8 cellular contexts compared by ENCODE assay signal in the genomic region with DNA sequence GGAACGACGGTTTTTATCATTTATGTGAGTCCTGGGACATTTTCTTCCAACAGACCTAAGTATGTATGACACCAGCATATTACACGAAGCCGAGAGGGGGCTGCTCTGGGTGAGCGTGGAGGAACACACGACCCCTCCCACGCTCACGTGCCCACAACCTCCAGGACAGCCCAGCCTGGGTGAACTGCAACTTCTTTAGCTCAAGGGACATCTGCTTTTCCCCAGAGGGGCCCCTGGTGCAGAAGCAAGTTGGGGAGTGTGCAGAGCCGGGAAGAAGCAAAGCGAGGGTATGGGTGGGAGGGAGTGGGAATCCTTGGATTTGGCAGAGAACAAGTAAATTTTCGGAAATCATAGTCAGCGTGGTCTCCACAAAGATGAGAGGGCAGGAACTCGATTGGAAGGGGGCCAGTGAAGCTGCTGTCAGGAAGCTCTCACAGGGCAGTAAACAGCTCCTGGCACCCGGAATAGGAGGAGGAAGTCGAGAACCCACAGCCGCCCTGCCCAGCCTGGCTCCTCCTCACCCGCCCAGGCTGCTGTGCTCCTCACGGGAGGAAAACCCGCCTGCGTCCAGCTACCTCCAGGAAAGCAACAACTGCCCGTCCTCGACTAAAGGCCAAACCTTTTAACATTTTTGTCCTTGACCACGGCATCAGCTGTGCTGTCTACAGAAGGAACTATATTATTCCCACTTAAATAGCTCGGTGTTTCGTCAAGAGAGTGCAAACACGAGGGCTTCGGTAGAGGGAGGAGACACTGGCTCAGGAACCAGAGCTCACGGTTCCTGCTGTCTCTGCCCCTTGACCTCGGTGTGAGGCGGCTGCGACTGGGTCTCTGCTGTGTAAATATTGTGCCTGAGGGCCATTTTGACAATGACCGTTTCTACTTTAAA. TPM values are rescaled to one million over a fixed set of nuclear protein-coding genes. Genes with fewer than 3 reads are reported as not detected.
DNase-seq lines count a peak whose midpoint lies in the region; ATAC-seq, FAIRE-seq and TF ChIP-seq lines count a peak whose summit lies in the region.

No MANE protein-coding gene starts in this region.

- no peak overlapping the region for H3K4me2 ChIP-seq in K562 (ENCODE audit: insufficient read depth, low read length)

- WGBS in K562 (ENCODE audit: insufficient coverage, low coverage, missing lambda C conversion rate): 10% methylated on average over 23 of the region's 32 CpGs
- WGBS in prostate gland: 26% methylated on average over 32 of the region's 32 CpGs

- no peaks in the 10 kb centered on the region for H4K20me1 ChIP-seq in K562 (replicated peaks; ENCODE audit: control insufficient read depth, insufficient read depth, low read length)

- no peak for TF ChIP-seq EP300 in K562 (IDR thresholded peaks at IDR 0.05; ENCODE audit: low read length)

- intact Hi-C loops in CD4-positive, alpha-beta T cell (cut with DNase I, micrococcal nuclease): loop anchor here in 1 of 2 experiments (2.0 to 5.0 kb wide), 2 partner anchors 13 to 35 kb away; no protein-coding TSS in a partner anchor
- intact Hi-C loops in K562 (cut with micrococcal nuclease): no loop called here
- intact Hi-C loops in prostate gland (cut with DNase I): no loop called here

- no peak for TF ChIP-seq CTCF in CD4-positive, alpha-beta T cell (IDR thresholded peaks at IDR 0.05)
- TF ChIP-seq CTCF in K562 (IDR thresholded peaks at IDR 0.05 in 2 of 3, conservative IDR thresholded peaks at IDR 0.05 in 1 of 3; ENCODE audit: insufficient read depth in 2 of 3, low read depth in 1 of 3, low read length in 3 of 3) (no peak), prostate gland (IDR thresholded peaks at IDR 0.05) (no peak)

- H3K79me2 ChIP-seq in K562 (ENCODE audit: control insufficient read depth, insufficient read depth, low read length): no peaks in the 10 kb centered on the region

- in situ Hi-C loops in K562 (cut with MboI): no loop called here
- in situ Hi-C loops in ACHN (cut with HindIII; ENCODE audit: low pct_ligation_motif_present, low pct_unique_long_range_greater_than_20kb, low sequenced_read_pairs): no loop called here

- H3K36me3 ChIP-seq in K562 (ENCODE audit: control insufficient read depth, insufficient read depth, low read length) (no peaks in the 10 kb centered on the region), prostate gland (no peaks in the 10 kb centered on the region)

- no peak overlapping the region for H3K9ac ChIP-seq in K562 (ENCODE audit: insufficient read depth in 1 of 2, low read depth in 2 of 2, low read length in 2 of 2)

- peak; percentile 78 for ATAC-seq in CD4-positive, alpha-beta T cell (ENCODE audit: poor library complexity)
- ATAC-seq in K562 (peak; percentile 32; the same call in 1 of the 3 replicates), memory B cell (ENCODE audit: low read depth) (peak; percentile 78)

- no peak overlapping the region for H3K4me3 ChIP-seq in K562
- no peak overlapping the region for H3K4me3 ChIP-seq in prostate gland

- H2AFZ ChIP-seq in K562 (ENCODE audit: low read depth, low read length): no peak overlapping the region

- BruUV-seq in K562 (replicated peaks; lab: Mats Ljungman, UMichigan): no TSS peak

- H3K4me1 Mint-ChIP-seq in CD4-positive, alpha-beta T cell (ENCODE audit: low read depth): peaks cover 92% of the 10 kb centered on the region
- H3K4me1 Mint-ChIP-seq in memory B cell: peaks cover 32% of the 10 kb centered on the region

- peak in 9 of 10 experiments; percentile 30 to 72 (median 44) for DNase-seq in CD4-positive, alpha-beta T cell
- DNase-seq in NCI-H146 (lab: John Stamatoyannopoulos, UW): peak; percentile 28
- no peak for DNase-seq in K562 (ENCODE audit: extremely low read depth in 1 of 4, low spot score in 3 of 4)
- DNase-seq in memory B cell (ENCODE audit: low spot score in 2 of 2): no peak
- no peak for DNase-seq in NCI-H2107 treated with DMSO at 0.1 percent for 48 hours (lab: John Stamatoyannopoulos, UW; ENCODE audit: unreplicated experiment)
- DNase-seq in ACHN: no peak
- DNase-seq in middle frontal gyrus (ENCODE audit: extremely low spot score, low spot score): no peak
- no peak for DNase-seq in prostate gland (ENCODE audit: low spot score)

- no peaks in the 10 kb centered on the region for H3K27me3 Mint-ChIP-seq in CD4-positive, alpha-beta T cell
- peaks cover 3% of the 10 kb centered on the region for H3K27me3 Mint-ChIP-seq in memory B cell

- TF ChIP-seq POLR2A in K562 (conservative IDR thresholded peaks at IDR 0.05): no peak
- TF ChIP-seq POLR2A in prostate gland (IDR thresholded peaks at IDR 0.05): no peak

- no peaks in the 10 kb centered on the region for H3K27me3 ChIP-seq in CD4-positive, alpha-beta T cell (ENCODE audit: control insufficient read depth, insufficient read depth, low read length)
- peaks cover 24 to 57% of the 10 kb centered on the region in 2 experiments for H3K27me3 ChIP-seq in K562 (ENCODE audit: control insufficient read depth in 2 of 2, insufficient read depth in 2 of 2, low read length in 2 of 2)
- H3K27me3 ChIP-seq in prostate gland (replicated peaks; ENCODE audit: insufficient read depth): no peaks in the 10 kb centered on the region

- H3K27ac Mint-ChIP-seq in CD4-positive, alpha-beta T cell: peak overlapping the region; percentile 93
- no peak overlapping the region for H3K27ac Mint-ChIP-seq in memory B cell

- H3K9me3 Mint-ChIP-seq in CD4-positive, alpha-beta T cell: no peaks in the 10 kb centered on the region
- H3K9me3 Mint-ChIP-seq in memory B cell: peaks cover 2% of the 10 kb centered on the region

- H3K4me3 Mint-ChIP-seq in CD4-positive, alpha-beta T cell: peak overlapping the region; percentile 82
- H3K4me3 Mint-ChIP-seq in memory B cell: peak overlapping the region; percentile 82

- no peak for TF ChIP-seq RAD21 in K562 (CRISPR knock-in tag; conservative IDR thresholded peaks at IDR 0.05 in 1 of 2, IDR thresholded peaks at IDR 0.05 in 1 of 2)

- H3K27ac ChIP-seq in CD4-positive, alpha-beta T cell (ENCODE audit: low read depth, low read length): peak overlapping the region; percentile 42
- H3K27ac ChIP-seq in K562 (ENCODE audit: extremely low read depth, low read depth, low read length) (no peak overlapping the region), prostate gland (no peak overlapping the region)

- H3K9me3 ChIP-seq in CD4-positive, alpha-beta T cell (ENCODE audit: control insufficient read depth, low read length): no peaks in the 10 kb centered on the region
- H3K9me3 ChIP-seq in K562 (replicated peaks; ENCODE audit: control insufficient read depth, insufficient read depth, low read depth, low read length) (no peaks in the 10 kb centered on the region), prostate gland (no peaks in the 10 kb centered on the region)

- no peaks in the 10 kb centered on the region for H3K9me1 ChIP-seq in K562 (ENCODE audit: control insufficient read depth, insufficient read depth, low read length)

- H3K36me3 Mint-ChIP-seq in CD4-positive, alpha-beta T cell (ENCODE audit: low read depth): no peaks in the 10 kb centered on the region
- no peaks in the 10 kb centered on the region for H3K36me3 Mint-ChIP-seq in memory B cell

- peaks cover 0 to 17% of the 10 kb centered on the region in 2 experiments; a peak in 2 of 5 replicates for H3K4me1 ChIP-seq in K562 (replicated peaks in 1 of 2; ENCODE audit: control insufficient read depth in 2 of 2, insufficient read depth in 2 of 2, low read length in 2 of 2)
- no peaks in the 10 kb centered on the region for H3K4me1 ChIP-seq in prostate gland (replicated peaks)

- POLR2A ChIA-PET in CD4-positive, alpha-beta T cell (lab: Charles Lee): interaction anchor here (0.7 to 4.9 kb wide), 17 partner anchors 9 to 65 kb away, joined by 3 to 50 read pairs (median 5); no protein-coding TSS in a partner anchor
- POLR2A ChIA-PET in K562 (lab: Yijun Ruan, JAX): no interaction called here

- CTCF ChIA-PET in CD4-positive, alpha-beta T cell (lab: Charles Lee): interaction anchor here (1.2 to 1.8 kb wide), 2 partner anchors 11 to 26 kb away, joined by 3 to 5 read pairs; no protein-coding TSS in a partner anchor
- CTCF ChIA-PET in K562 (lab: Yijun Ruan, JAX; ENCODE audit: low intra/inter-chr PET ratio): no interaction called here

- FAIRE-seq in K562 (lab: Jason Lieb, UNC): no peak

RNA-seq across cellular contexts. Expression of a gene that starts 17.2 kb away (rescaled TPM):
- under 1 TPM; 0.47 to 0.52 TPM for total RNA-seq in CD4-positive, alpha-beta T cell
- total RNA-seq in K562 (2011; cell fraction: chromatin; rRNA removed; ENCODE audit: low replicate concordance): not detected in 2 replicates
- not detected in 2 replicates for total RNA-seq in K562 (2011; cell fraction: nucleolus; rRNA removed)
- not detected in 2 replicates for total RNA-seq in K562 (2011; cell fraction: nucleoplasm; rRNA removed)
- not detected in 2 replicates for total RNA-seq in K562 (2014; rRNA removed)
- total RNA-seq in K562 (2014; rRNA removed; fragmentation: Illumina TruSeq; extraction: Trizol): not detected in 2 replicates
- not detected in 2 replicates for total RNA-seq in K562 (2015; rRNA removed; fragmentation: Illumina TruSeq; extraction: Trizol)
- total RNA-seq in K562 (2021): not detected in 2 replicates
- polyA plus RNA-seq in K562 (2011; rRNA removed): not detected in 2 replicates
- polyA plus RNA-seq in K562 (2011; cell fraction: cytosol; rRNA removed): not detected in 2 replicates
- polyA plus RNA-seq in K562 (2011; cell fraction: nucleus; rRNA removed): not detected in 2 replicates
- polyA plus RNA-seq in K562 (2012): 0.07 and 0.40 TPM in 2 replicates
- not detected in 2 replicates for polyA plus RNA-seq in K562 (2014; fragmentation: Illumina TruSeq; extraction: Trizol)
- not detected for polyA plus RNA-seq in K562 (2014; fragmentation: Nextera tagmentation; extraction: Ambion mirVana)
- polyA plus RNA-seq in K562 (2014; rRNA removed): not detected in 2 replicates
- not detected in 2 replicates for polyA minus RNA-seq in K562 (2011; rRNA and poly(A)+ RNA removed)
- not detected in 2 replicates for polyA minus RNA-seq in K562 (2011; cell fraction: cytosol; rRNA and poly(A)+ RNA removed)
- polyA minus RNA-seq in K562 (2011; cell fraction: nucleus; rRNA and poly(A)+ RNA removed): not detected in 2 replicates
- under 1 TPM in 1 of 2 donors, not detected in 1; 0.62 TPM for total RNA-seq in prostate gland

RNA-seq across cellular contexts. Expression of a gene that starts 29.5 kb away (rescaled TPM):
- total RNA-seq in CD4-positive, alpha-beta T cell: 100 to 1,000 TPM; 181 to 184 TPM
- 25.3 and 38.4 TPM in 2 replicates for total RNA-seq in K562 (2011; cell fraction: chromatin; rRNA removed; ENCODE audit: low replicate concordance)
- total RNA-seq in K562 (2011; cell fraction: nucleolus; rRNA removed): 14.7 and 16.1 TPM in 2 replicates
- total RNA-seq in K562 (2011; cell fraction: nucleoplasm; rRNA removed): 13.4 and 15.3 TPM in 2 replicates
- total RNA-seq in K562 (2014; rRNA removed) (15.3 and 17.8 TPM in 2 replicates), K562 (2014; rRNA removed; fragmentation: Illumina TruSeq; extraction: Trizol) (9.6 and 10.7 TPM in 2 replicates), K562 (2015; rRNA removed; fragmentation: Illumina TruSeq; extraction: Trizol) (12.9 and 13.7 TPM in 2 replicates), K562 (2021) (21.4 and 25.3 TPM in 2 replicates), prostate gland (10 to 100 TPM in 1 of 2 donors, 1 to 10 TPM in 1; 8.6 to 12.5 TPM)
- polyA plus RNA-seq in K562 (2011; rRNA removed) (14.1 and 14.4 TPM in 2 replicates), K562 (2014; fragmentation: Illumina TruSeq; extraction: Trizol) (17.3 and 19.7 TPM in 2 replicates), K562 (2014; fragmentation: Nextera tagmentation; extraction: Ambion mirVana) (1 to 10 TPM in 1 of 2 experiments, under 1 TPM in 1; 0.72 to 1.2 TPM), K562 (2014; rRNA removed) (19.1 and 21.9 TPM in 2 replicates)
- 14.1 and 18.5 TPM in 2 replicates for polyA plus RNA-seq in K562 (2011; cell fraction: cytosol; rRNA removed)
- 16.6 and 21.7 TPM in 2 replicates for polyA plus RNA-seq in K562 (2011; cell fraction: nucleus; rRNA removed)
- polyA plus RNA-seq in K562 (2012): 17.5 and 23.4 TPM in 2 replicates
- 10.5 and 13.0 TPM in 2 replicates for polyA minus RNA-seq in K562 (2011; rRNA and poly(A)+ RNA removed)
- polyA minus RNA-seq in K562 (2011; cell fraction: cytosol; rRNA and poly(A)+ RNA removed): 10.9 and 12.9 TPM in 2 replicates
- polyA minus RNA-seq in K562 (2011; cell fraction: nucleus; rRNA and poly(A)+ RNA removed): 6.3 and 8.4 TPM in 2 replicates

Comparison
In these comparisons a context has a peak if more than half of its experiments do, and no peak if none do; other contexts are left out.
1. DNase-seq: peak in CD4-positive, alpha-beta T cell (9 of 10) and NCI-H146 (single experiment); none in K562 (0 of 4), memory B cell (0 of 2), NCI-H2107 treated with DMSO at 0.1 percent for 48 hours (single experiment), ACHN (single experiment), middle frontal gyrus (single experiment) and prostate gland (single experiment).
2. RNA of a gene that starts 29.5 kb away (total RNA-seq): 181 to 184 TPM in CD4-positive, alpha-beta T cell; 9.6 to 38.4 TPM in K562 and 8.6 to 12.5 TPM in prostate gland; every median in the first group is over 4 times any median in the second.
3. Peak in every context shown above with its lines, with median percentiles within 50 percentile points of each other: ATAC-seq.